Comparison of ENCODE assay signal across 8 cellular contexts in the genomic region with DNA sequence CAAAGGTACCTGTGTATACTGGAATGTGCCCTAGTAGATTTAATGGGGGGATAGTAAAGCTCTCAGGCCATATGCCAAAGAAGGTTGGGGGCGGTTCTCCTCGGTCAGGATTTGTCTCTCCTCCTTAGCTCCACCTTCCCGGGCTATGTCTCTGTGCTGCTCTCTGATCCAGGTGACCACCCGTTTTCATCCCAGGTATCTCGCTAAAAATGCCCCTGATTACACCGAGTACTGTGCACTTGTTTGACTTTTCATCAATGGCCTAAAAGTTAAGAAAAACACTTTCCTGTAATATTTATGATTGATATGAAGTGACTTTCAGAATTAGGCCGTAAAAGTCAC. TPM values are rescaled to one million over a fixed set of nuclear protein-coding genes. Genes with fewer than 3 reads are reported as not detected.
A peak's percentile ranks its signal among the peaks of the same experiment; 100 is the strongest.
DNase-seq lines count a peak whose midpoint lies in the region; ATAC-seq and TF ChIP-seq lines count a peak whose summit lies in the region.

No MANE protein-coding gene starts in this region.

- H3K36me3 ChIP-seq in CD4-positive, CD25-positive, alpha-beta regulatory T cell (ENCODE audit: control insufficient read depth, insufficient read depth, low read length), result peaks cover 45% of the 10 kb centered on the region
- no peaks in the 10 kb centered on the region for H3K36me3 ChIP-seq in kidney epithelial cell (ENCODE audit: control insufficient read depth, insufficient read depth, low read length)
- H3K36me3 ChIP-seq in thyroid gland, result peaks cover 35 to 48% of the 10 kb centered on the region in 2 donors

- H3K4me3 Mint-ChIP-seq in CD4-positive, CD25-positive, alpha-beta regulatory T cell, result peak overlapping the region; percentile 93 to 99 (median 98)
- peak overlapping the region; percentile 89 for H3K4me3 Mint-ChIP-seq in activated naive CD8-positive, alpha-beta T cell treated with anti-CD3 and anti-CD28 coated beads, Interleukin-2, amount 10 ng/mL, durations not matched to agents 7 days and 5 days

- peaks cover 6 to 73% (median 37%) of the 10 kb centered on the region in 4 donors for H3K4me1 Mint-ChIP-seq in CD4-positive, CD25-positive, alpha-beta regulatory T cell
- peaks cover 41% of the 10 kb centered on the region for H3K4me1 Mint-ChIP-seq in activated naive CD8-positive, alpha-beta T cell treated with anti-CD3 and anti-CD28 coated beads, Interleukin-2, amount 10 ng/mL, durations not matched to agents 7 days and 5 days

- TF ChIP-seq POLR2A in thyroid gland (IDR thresholded peaks at IDR 0.05), result no peak

- peaks cover 0 to 1% (median 0%) of the 10 kb centered on the region in 7 donors for H3K9me3 Mint-ChIP-seq in CD4-positive, CD25-positive, alpha-beta regulatory T cell
- no peaks in the 10 kb centered on the region for H3K9me3 Mint-ChIP-seq in activated naive CD8-positive, alpha-beta T cell treated with anti-CD3 and anti-CD28 coated beads, Interleukin-2, amount 10 ng/mL, durations not matched to agents 7 days and 5 days

- H3K27ac Mint-ChIP-seq in CD4-positive, CD25-positive, alpha-beta regulatory T cell, result peak overlapping the region in 2 of 3 donors; percentile 69 to 98
- peak overlapping the region; percentile 98 for H3K27ac Mint-ChIP-seq in activated naive CD8-positive, alpha-beta T cell treated with anti-CD3 and anti-CD28 coated beads, Interleukin-2, amount 10 ng/mL, durations not matched to agents 7 days and 5 days

- intact Hi-C loops in thyroid gland (cut with DNase I), result no loop called here

- POLR2A ChIA-PET in activated naive CD8-positive, alpha-beta T cell treated with anti-CD3 and anti-CD28 coated beads, Interleukin-2, amount 10 ng/mL, durations not matched to agents 7 days and 5 days (lab: Charles Lee), result interaction anchor here (0.9 to 1.1 kb wide), 2 partner anchors 9 to 25 kb away, joined by 3 to 5 read pairs; no protein-coding TSS in a partner anchor

- no peak for DNase-seq in CD4-positive, CD25-positive, alpha-beta regulatory T cell
- peak; percentile 30 for DNase-seq in HuH-7 (ENCODE audit: low spot score)
- no peak for DNase-seq in activated naive CD8-positive, alpha-beta T cell treated with anti-CD3 and anti-CD28 coated beads, Interleukin-2, amount 10 ng/mL, durations not matched to agents 7 days and 5 days
- no peak for DNase-seq in kidney epithelial cell (ENCODE audit: low read depth)
- no peak for DNase-seq in thyroid gland
- DNase-seq in ecto neural progenitor cell (ENCODE audit: low spot score), result no peak

- 13 to 14% methylated on average over 7 of the region's 7 CpGs for WGBS in thyroid gland, 2 donors

- no peaks in the 10 kb centered on the region for H3K9me3 ChIP-seq in CD4-positive, CD25-positive, alpha-beta regulatory T cell (ENCODE audit: control insufficient read depth in 2 of 2, low read length in 2 of 2)
- H3K9me3 ChIP-seq in thyroid gland, result no peaks in the 10 kb centered on the region

- peak overlapping the region; percentile 98 for H3K4me3 ChIP-seq in CD4-positive, CD25-positive, alpha-beta regulatory T cell (ENCODE audit: low read depth, low read length)
- H3K4me3 ChIP-seq in kidney epithelial cell (ENCODE audit: low read depth, low read length) (peak overlapping the region; percentile 99), thyroid gland (replicated peaks in 1 of 3) (peak overlapping the region; percentile 75 to 87 (median 81))

- no peak for TF ChIP-seq CTCF in kidney epithelial cell (IDR thresholded peaks at IDR 0.05; ENCODE audit: insufficient read depth, low read length, poor library complexity, severe bottlenecking)
- no peak for TF ChIP-seq CTCF in thyroid gland (IDR thresholded peaks at IDR 0.05)

- no peak for ATAC-seq in CD4-positive, CD25-positive, alpha-beta regulatory T cell (ENCODE audit: low read depth in 2 of 2)
- no peak for ATAC-seq in activated naive CD8-positive, alpha-beta T cell treated with anti-CD3 and anti-CD28 coated beads, Interleukin-2, amount 10 ng/mL, durations not matched to agents 7 days and 5 days (ENCODE audit: low read depth)
- ATAC-seq in HG03280 (IDR thresholded peaks at IDR 0.05; ENCODE audit: unreplicated experiment), result no peak
- no peak for ATAC-seq in esophagus mucosa

- peak overlapping the region; percentile 90 for H3K27ac ChIP-seq in CD4-positive, CD25-positive, alpha-beta regulatory T cell (ENCODE audit: insufficient read depth, low read length, poor library complexity, severe bottlenecking)
- no peak overlapping the region for H3K27ac ChIP-seq in thyroid gland

- no peaks in the 10 kb centered on the region for H3K27me3 Mint-ChIP-seq in CD4-positive, CD25-positive, alpha-beta regulatory T cell
- H3K27me3 Mint-ChIP-seq in activated naive CD8-positive, alpha-beta T cell treated with anti-CD3 and anti-CD28 coated beads, Interleukin-2, amount 10 ng/mL, durations not matched to agents 7 days and 5 days, result no peaks in the 10 kb centered on the region

- peaks cover 43% of the 10 kb centered on the region for H3K36me3 Mint-ChIP-seq in CD4-positive, CD25-positive, alpha-beta regulatory T cell
- H3K36me3 Mint-ChIP-seq in activated naive CD8-positive, alpha-beta T cell treated with anti-CD3 and anti-CD28 coated beads, Interleukin-2, amount 10 ng/mL, durations not matched to agents 7 days and 5 days, result peaks cover 23% of the 10 kb centered on the region

- H3K27me3 ChIP-seq in CD4-positive, CD25-positive, alpha-beta regulatory T cell (ENCODE audit: control insufficient read depth, insufficient read depth, low read length), result no peaks in the 10 kb centered on the region
- H3K27me3 ChIP-seq in kidney epithelial cell (ENCODE audit: control insufficient read depth, insufficient read depth, low read length), result no peaks in the 10 kb centered on the region
- H3K27me3 ChIP-seq in thyroid gland, result no peaks in the 10 kb centered on the region

- H3K4me1 ChIP-seq in CD4-positive, CD25-positive, alpha-beta regulatory T cell (ENCODE audit: control insufficient read depth, insufficient read depth, low read length, poor library complexity, severe bottlenecking), result peaks cover 44% of the 10 kb centered on the region
- H3K4me1 ChIP-seq in thyroid gland, result peaks cover 4 to 16% of the 10 kb centered on the region in 2 donors

RNA-seq across cellular contexts. Expression of gene NDUFS6, which starts 0.7 kb away (rescaled TPM):
- total RNA-seq in CD4-positive, CD25-positive, alpha-beta regulatory T cell, result 21.6 TPM
- 10 to 100 TPM; 66.5 to 98.7 (median 75.7) TPM for polyA plus RNA-seq in CD4-positive, CD25-positive, alpha-beta regulatory T cell
- total RNA-seq in activated naive CD8-positive, alpha-beta T cell treated with anti-CD3 and anti-CD28 coated beads, Interleukin-2, amount 10 ng/mL, durations not matched to agents 7 days and 5 days, result 10 to 100 TPM; 24.7 to 27.7 TPM
- total RNA-seq in kidney epithelial cell (69.2 and 74.8 TPM in 2 replicates), thyroid gland (100 to 1,000 TPM in 1 of 4 donors, 10 to 100 TPM in 3; 35.8 to 127 (median 54.4) TPM), esophagus mucosa (30.7 TPM)

RNA-seq across cellular contexts. Expression of gene MRPL36, which starts 2.3 kb away (rescaled TPM):
- total RNA-seq in CD4-positive, CD25-positive, alpha-beta regulatory T cell, result 15.8 TPM
- polyA plus RNA-seq in CD4-positive, CD25-positive, alpha-beta regulatory T cell, result 100 to 1,000 TPM in 3 of 4 donors, 10 to 100 TPM in 1; 98.7 to 127 (median 112) TPM
- total RNA-seq in activated naive CD8-positive, alpha-beta T cell treated with anti-CD3 and anti-CD28 coated beads, Interleukin-2, amount 10 ng/mL, durations not matched to agents 7 days and 5 days, result 10 to 100 TPM; 47.1 to 51.2 TPM
- total RNA-seq in kidney epithelial cell, result 42.8 and 51.6 TPM in 2 replicates
- total RNA-seq in thyroid gland, result 10 to 100 TPM; 10.4 to 41.7 (median 33.6) TPM
- total RNA-seq in esophagus mucosa, result 54.3 TPM
